ENCODE assay signal across 1 cellular context in genomic region chr19:45142016-45142727, GRCh38.
TF ChIP-seq lines count a peak whose summit lies in the region.

No MANE protein-coding gene starts in this region.

TF ChIP-seq in HEK293, 187 proteins besides CTCF, POLR2A, EP300 and RAD21:
- TF ChIP-seq PRDM6 (tag by site-specific recombination; IDR thresholded peaks at IDR 0.05) (no peak), ZNF707 (tag by site-specific recombination; IDR thresholded peaks at IDR 0.05) (no peak), REST (tag by site-specific recombination; IDR thresholded peaks at IDR 0.05) (no peak), BCL11A (tag by site-specific recombination; IDR thresholded peaks at IDR 0.05; ENCODE audit: low read depth) (no peak), RBAK (tag by site-specific recombination; IDR thresholded peaks at IDR 0.05) (no peak), ZNF510 (tag by site-specific recombination; IDR thresholded peaks at IDR 0.05; ENCODE audit: insufficient replicate concordance) (no peak), ZNF473 (tag by site-specific recombination; IDR thresholded peaks at IDR 0.05) (no peak), ZNF132 (tag by site-specific recombination; IDR thresholded peaks at IDR 0.05; ENCODE audit: borderline replicate concordance) (no peak), ZNF362 (tag by site-specific recombination; IDR thresholded peaks at IDR 0.05) (no peak), ZNF157 (tag by site-specific recombination; IDR thresholded peaks at IDR 0.05) (no peak), KLF7 (tag by site-specific recombination; IDR thresholded peaks at IDR 0.05; ENCODE audit: borderline replicate concordance) (no peak)
